In the genomic region with DNA sequence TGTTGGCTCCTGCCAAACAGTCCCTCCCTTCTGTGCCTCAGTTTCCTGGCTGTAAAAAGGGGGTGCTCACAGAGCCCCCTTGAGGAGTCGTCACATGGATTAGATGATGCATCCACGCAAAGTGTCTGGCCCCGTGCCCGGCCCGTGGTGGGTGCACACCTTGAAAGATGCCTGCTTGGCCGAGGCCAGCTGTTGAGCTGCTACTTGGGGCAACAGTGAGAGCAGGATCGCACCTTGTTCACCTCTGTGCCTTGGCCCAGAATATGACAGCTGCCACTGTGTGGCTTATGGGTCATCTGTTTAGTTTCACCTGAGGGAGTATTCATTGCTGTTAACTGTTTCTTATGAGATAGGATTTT, we compare ENCODE assay signal across 8 cellular contexts. TPM values are rescaled to one million over a fixed set of nuclear protein-coding genes. Genes with fewer than 3 reads are reported as not detected.
DNase-seq lines count a peak whose midpoint lies in the region; ATAC-seq and TF ChIP-seq lines count a peak whose summit lies in the region.

No MANE protein-coding gene starts in this region.

- peak overlapping the region; percentile 72 for H3K4me3 ChIP-seq in CD8-positive, alpha-beta memory T cell (ENCODE audit: low read length)
- H3K4me3 ChIP-seq in iPS-18c (ENCODE audit: insufficient read depth, low read depth, low read length) (peak overlapping the region; percentile 35; the same call in 1 of the 2 replicates), uterus (peak overlapping the region; percentile 36 to 37)

- no peak overlapping the region for H2BK12ac ChIP-seq in H9 (ENCODE audit: insufficient read length, low read depth, low read length)

- H3K23ac ChIP-seq in H9 (ENCODE audit: insufficient read length, low read depth, low read length) = no peak overlapping the region

- no peaks in the 10 kb centered on the region for H3K79me1 ChIP-seq in H9 (ENCODE audit: insufficient read depth, low read depth, low read length, poor library complexity, severe bottlenecking)

- no peaks in the 10 kb centered on the region for H3K36me3 ChIP-seq in CD8-positive, alpha-beta memory T cell (ENCODE audit: insufficient read depth, low read length)
- H3K36me3 ChIP-seq in uterus = no peaks in the 10 kb centered on the region

- H3K4me3 Mint-ChIP-seq in CD8-positive, alpha-beta memory T cell = peak overlapping the region; percentile 88 to 95 (median 90)
- H3K4me3 Mint-ChIP-seq in H9 (peak overlapping the region in 1 of 2 experiments; percentile 79; a peak in 3 of 5 replicates), T-cell (peak overlapping the region; percentile 82 to 90 (median 85))

- no peak overlapping the region for H2AFZ ChIP-seq in H9 (ENCODE audit: low read length)

- no peak overlapping the region for H4K8ac ChIP-seq in H9 (replicated peaks; ENCODE audit: insufficient read length, low read depth, low read length)

- H2BK120ac ChIP-seq in H9 (ENCODE audit: low read depth, low read length, poor library complexity, severe bottlenecking) = no peak overlapping the region

- H3K4ac ChIP-seq in H9 (ENCODE audit: low read depth, low read length) = no peak overlapping the region

- ATAC-seq in T-cell (replicated peaks in 1 of 4) (peak; percentile 21 to 43 (median 24)), GM19035 (IDR thresholded peaks at IDR 0.05; ENCODE audit: unreplicated experiment) (no peak), GM21529 (IDR thresholded peaks at IDR 0.05; ENCODE audit: unreplicated experiment) (no peak)

- H3K9ac ChIP-seq in H9 (ENCODE audit: extremely low read depth, insufficient read length, low read length) = no peak overlapping the region

- POLR2A ChIA-PET in CD8-positive, alpha-beta memory T cell (lab: Charles Lee) = interaction anchor here (0.7 kb wide), 1 partner anchor 205 kb away, joined by 5 read pairs; no protein-coding TSS in a partner anchor
- POLR2A ChIA-PET in T-cell (lab: Charles Lee) = no interaction called here

- H3K27me3 ChIP-seq in CD8-positive, alpha-beta memory T cell (ENCODE audit: insufficient read depth, low read length, poor library complexity, severe bottlenecking) = no peaks in the 10 kb centered on the region
- H3K27me3 ChIP-seq in H9 (ENCODE audit: insufficient read depth, low read length) (no peaks in the 10 kb centered on the region), uterus (no peaks in the 10 kb centered on the region)

- peak overlapping the region; percentile 65 for H3K4me2 ChIP-seq in H9 (ENCODE audit: insufficient read depth, insufficient read length, low read length)

- TF ChIP-seq CTCF in H9 (conservative IDR thresholded peaks at IDR 0.05) (no peak), uterus (IDR thresholded peaks at IDR 0.05) (no peak)

- H3K9me3 ChIP-seq in CD8-positive, alpha-beta memory T cell (ENCODE audit: low read length) = no peaks in the 10 kb centered on the region
- H3K9me3 ChIP-seq in H9 (ENCODE audit: control insufficient read depth, low read depth, low read length) (no peaks in the 10 kb centered on the region), iPS-18c (ENCODE audit: control insufficient read depth, insufficient read depth, low read length) (no peaks in the 10 kb centered on the region), uterus (no peaks in the 10 kb centered on the region)

- H3T11ph ChIP-seq in H9 (ENCODE audit: low read length) = no peak overlapping the region

- H4K20me1 ChIP-seq in H9 (ENCODE audit: control insufficient read depth, insufficient read depth, insufficient read length) = no peaks in the 10 kb centered on the region

- no peak overlapping the region for H2BK20ac ChIP-seq in H9 (ENCODE audit: low read depth, low read length, poor library complexity, severe bottlenecking)

- no peak overlapping the region for H2BK5ac ChIP-seq in H9 (ENCODE audit: insufficient read length, low read length)

- H3K18ac ChIP-seq in H9 (ENCODE audit: insufficient read length, low read depth, low read length) = no peak overlapping the region

- no peaks in the 10 kb centered on the region for H3K9me3 Mint-ChIP-seq in CD8-positive, alpha-beta memory T cell
- H3K9me3 Mint-ChIP-seq in H9 = no peaks in the 10 kb centered on the region
- H3K9me3 Mint-ChIP-seq in T-cell = no peaks in the 10 kb centered on the region

- peaks cover 0 to 4% (median 0%) of the 10 kb centered on the region in 3 donors for H3K36me3 Mint-ChIP-seq in CD8-positive, alpha-beta memory T cell
- no peaks in the 10 kb centered on the region for H3K36me3 Mint-ChIP-seq in H9 (ENCODE audit: insufficient read depth in 1 of 3, low read depth in 3 of 3)
- H3K36me3 Mint-ChIP-seq in T-cell = no peaks in the 10 kb centered on the region

- no peak overlapping the region for H2BK15ac ChIP-seq in H9 (ENCODE audit: low read depth, low read length)

- no CpG with 5 or more reads among the region's 7 CpGs for WGBS in H9 (ENCODE audit: extremely low coverage, insufficient read length, low lambda C conversion rate)

- H2AK5ac ChIP-seq in H9 (ENCODE audit: insufficient read length, low read length) = no peak overlapping the region

- TF ChIP-seq POLR2A in uterus (IDR thresholded peaks at IDR 0.05) = no peak

- peaks cover 4% of the 10 kb centered on the region for H3K23me2 ChIP-seq in H9 (ENCODE audit: insufficient read length, low read depth, low read length, poor library complexity, severe bottlenecking)

- intact Hi-C loops in uterus (cut with DNase I; ENCODE audit: low total_unique reads) = no loop called here

- peaks cover 25 to 33% (median 26%) of the 10 kb centered on the region in 3 donors for H3K4me1 Mint-ChIP-seq in CD8-positive, alpha-beta memory T cell
- peaks cover 17 to 22% of the 10 kb centered on the region in 2 experiments for H3K4me1 Mint-ChIP-seq in H9
- H3K4me1 Mint-ChIP-seq in T-cell = peaks cover 32 to 39% (median 37%) of the 10 kb centered on the region in 3 donors

- peaks cover 7% of the 10 kb centered on the region; the same call in 1 of the 2 replicates for H3K79me2 ChIP-seq in H9 (ENCODE audit: insufficient read depth, low read length)

- no peaks in the 10 kb centered on the region for H3K27me3 Mint-ChIP-seq in CD8-positive, alpha-beta memory T cell
- H3K27me3 Mint-ChIP-seq in H9 (ENCODE audit: low read depth) (peaks cover 25% of the 10 kb centered on the region), T-cell (no peaks in the 10 kb centered on the region)

- H4K91ac ChIP-seq in H9 (ENCODE audit: insufficient read length, low read depth, low read length) = no peak overlapping the region

- no peak for DNase-seq in CD8-positive, alpha-beta memory T cell
- DNase-seq in H9 = no peak
- DNase-seq in T-cell = peak in 1 of 34 experiments; percentile 5
- DNase-seq in uterus = no peak
- DNase-seq in GOT3 (lab: John Stamatoyannopoulos, UW) = no peak

- H3K27ac Mint-ChIP-seq in CD8-positive, alpha-beta memory T cell = peak overlapping the region; percentile 87 to 94 (median 90)
- no peak overlapping the region for H3K27ac Mint-ChIP-seq in H9
- H3K27ac Mint-ChIP-seq in T-cell = peak overlapping the region; percentile 88 to 99

- peaks cover 32% of the 10 kb centered on the region for H3K4me1 ChIP-seq in CD8-positive, alpha-beta memory T cell (ENCODE audit: insufficient read depth, low read length)
- no peaks in the 10 kb centered on the region for H3K4me1 ChIP-seq in H9 (ENCODE audit: insufficient read depth, low read length)
- H3K4me1 ChIP-seq in uterus = peaks cover 0 to 5% of the 10 kb centered on the region in 2 donors

- CTCF ChIA-PET in CD8-positive, alpha-beta memory T cell (lab: Charles Lee) = interaction anchor here (0.9 kb wide), 1 partner anchor 146 kb away, joined by 3 read pairs; no protein-coding TSS in a partner anchor
- CTCF ChIA-PET in T-cell (lab: Charles Lee) = no interaction called here

- H3K14ac ChIP-seq in H9 (ENCODE audit: insufficient read depth, low read length) = no peak overlapping the region

- H3K56ac ChIP-seq in H9 (ENCODE audit: insufficient read length, low read depth, low read length) = no peak overlapping the region

- no peak overlapping the region for H3K27ac ChIP-seq in CD8-positive, alpha-beta memory T cell (ENCODE audit: low read depth, low read length)
- H3K27ac ChIP-seq in H9 (ENCODE audit: insufficient read length, low read depth, low read length) (no peak overlapping the region), uterus (peak overlapping the region; percentile 78 to 79)

- no peak overlapping the region for H4K5ac ChIP-seq in H9 (ENCODE audit: insufficient read length, low read depth, low read length)

RNA-seq across cellular contexts. Expression of a gene that starts 17.7 kb away (rescaled TPM):
- total RNA-seq in CD8-positive, alpha-beta memory T cell = 1 to 10 TPM; 6.7 to 7.1 TPM
- 1.3 TPM for polyA plus RNA-seq in CD8-positive, alpha-beta memory T cell
- total RNA-seq in H9 (2021) (19.0 and 19.1 TPM in 2 replicates), T-cell (10 to 100 TPM; 19.6 to 26.9 (median 25.0) TPM), uterus (10 to 100 TPM in 1 of 4 donors, 1 to 10 TPM in 3; 2.4 to 17.5 (median 6.7) TPM)

Comparison
In these comparisons a context has a peak if more than half of its experiments do, and no peak if none do; other contexts are left out.
1. H3K27ac ChIP-seq: peak in uterus (2 of 2); none in CD8-positive, alpha-beta memory T cell (single experiment) and H9 (single experiment).
2. H3K27ac Mint-ChIP-seq: peak in CD8-positive, alpha-beta memory T cell (8 of 8) and T-cell (2 of 2); none in H9 (0 of 3).
3. ATAC-seq: peak in T-cell (4 of 4); none in GM19035 (single experiment) and GM21529 (single experiment).
4. Peak in every context shown above with its lines, with median percentiles within 50 percentile points of each other: H3K4me3 ChIP-seq.